In genomic region chr20:6576721-6577120, GRCh38 we compare ENCODE assay signal across 23 cellular contexts.
DNase-seq lines count a peak whose midpoint lies in the region; ATAC-seq lines count a peak whose summit lies in the region.
"Had no signal": no experiment of that assay in that cellular context is flagged by ENCODE, and none has a peak within 500 bp of the region (broad histone marks: within the 10 kb centered on the region; RNA-seq: fewer than 3 reads in every experiment).

No MANE protein-coding gene starts in this region.

- no peak overlapping the region for H2BK5ac ChIP-seq in mesenchymal stem cell (ENCODE audit: low read depth, low read length, poor library complexity, severe bottlenecking)

- no peaks in the 10 kb centered on the region for H3K36me3 ChIP-seq in GM23248 (ENCODE audit: low read depth)
- H3K36me3 ChIP-seq in adipocyte (ENCODE audit: control insufficient read depth, insufficient read depth, low read length, severe bottlenecking), result no peaks in the 10 kb centered on the region
- H3K36me3 ChIP-seq in mesenchymal stem cell (ENCODE audit: control insufficient read depth in 1 of 2, insufficient read depth in 2 of 2, low read depth in 1 of 2, low read length in 2 of 2), result no peaks in the 10 kb centered on the region
- H3K36me3 ChIP-seq: BE2C, upper lobe of right lung had no signal

- H3K4ac ChIP-seq in mesenchymal stem cell (ENCODE audit: low read depth in 1 of 2, low read length in 2 of 2), result no peak overlapping the region

- no peak overlapping the region for H3K18ac ChIP-seq in mesenchymal stem cell (ENCODE audit: low read depth in 1 of 2, low read length in 2 of 2)

- H3K79me1 ChIP-seq in mesenchymal stem cell (replicated peaks; ENCODE audit: low read length, poor library complexity, severe bottlenecking), result no peaks in the 10 kb centered on the region

- H3K23ac ChIP-seq in mesenchymal stem cell (ENCODE audit: low read length in 2 of 2), result no peak overlapping the region

- no peak overlapping the region for H3K4me3 ChIP-seq in GM23248
- no peak overlapping the region for H3K4me3 ChIP-seq in adipocyte (ENCODE audit: low read length)
- H3K4me3 ChIP-seq in mesenchymal stem cell (ENCODE audit: insufficient read depth in 1 of 2, low read depth in 1 of 2, low read length in 2 of 2), result no peak overlapping the region
- H3K4me3 ChIP-seq: skin epidermis, upper lobe of right lung had no signal

- H3K9me3 Mint-ChIP-seq in activated naive CD8-positive, alpha-beta T cell treated with anti-CD3 and anti-CD28 coated beads, Interleukin-2, amount 50 U/mL, for 24 hours, result peaks cover 6% of the 10 kb centered on the region
- H3K9me3 Mint-ChIP-seq in T-cell, result peaks cover 0 to 27% (median 4%) of the 10 kb centered on the region in 3 donors

- no peak overlapping the region for H2BK12ac ChIP-seq in mesenchymal stem cell (ENCODE audit: low read length in 2 of 2)

- in situ Hi-C loops in GM23248 (cut with MboI), result no loop called here

- no peak overlapping the region for H3K27ac ChIP-seq in GM23248
- H3K27ac ChIP-seq in mesenchymal stem cell (ENCODE audit: low read length, poor library complexity, severe bottlenecking), result peak overlapping the region; percentile 13
- H3K27ac ChIP-seq: skin epidermis, upper lobe of right lung, VCaP had no signal

- H3K27me3 Mint-ChIP-seq in activated naive CD8-positive, alpha-beta T cell treated with anti-CD3 and anti-CD28 coated beads, Interleukin-2, amount 50 U/mL, for 24 hours, result no peaks in the 10 kb centered on the region
- no peaks in the 10 kb centered on the region for H3K27me3 Mint-ChIP-seq in T-cell

- CTCF ChIA-PET in T-cell (lab: Charles Lee), result no interaction called here

- H3K27me3 ChIP-seq in GM23248 (replicated peaks; ENCODE audit: insufficient read depth) (peaks cover 7% of the 10 kb centered on the region; the same call in 1 of the 2 replicates), adipocyte (replicated peaks; ENCODE audit: control insufficient read depth, insufficient read depth, low read length) (no peaks in the 10 kb centered on the region), mesenchymal stem cell (ENCODE audit: control insufficient read depth in 1 of 2, insufficient read depth in 1 of 2, low read length in 2 of 2) (peaks cover 2 to 6% of the 10 kb centered on the region in 2 experiments)
- H3K27me3 ChIP-seq: BE2C, upper lobe of right lung had no signal

- H4K8ac ChIP-seq in mesenchymal stem cell (ENCODE audit: low read length), result no peak overlapping the region

- no peak overlapping the region for H3K14ac ChIP-seq in mesenchymal stem cell (ENCODE audit: low read length in 2 of 2)

- no peak overlapping the region for H3K27ac Mint-ChIP-seq in activated naive CD8-positive, alpha-beta T cell treated with anti-CD3 and anti-CD28 coated beads, Interleukin-2, amount 50 U/mL, for 24 hours
- no peak overlapping the region for H3K27ac Mint-ChIP-seq in T-cell

- no peak overlapping the region for H3K9ac ChIP-seq in GM23248
- no peak overlapping the region for H3K9ac ChIP-seq in adipocyte (ENCODE audit: low read length)
- no peak overlapping the region for H3K9ac ChIP-seq in mesenchymal stem cell (ENCODE audit: low read length)

- no peaks in the 10 kb centered on the region for H3F3A ChIP-seq in GM23248 (ENCODE audit: insufficient read depth)

- no peaks in the 10 kb centered on the region for H3K4me1 Mint-ChIP-seq in activated naive CD8-positive, alpha-beta T cell treated with anti-CD3 and anti-CD28 coated beads, Interleukin-2, amount 50 U/mL, for 24 hours
- no peaks in the 10 kb centered on the region for H3K4me1 Mint-ChIP-seq in T-cell

- H3K4me2 ChIP-seq in GM23248 (ENCODE audit: unreplicated experiment) (no peak overlapping the region), mesenchymal stem cell (ENCODE audit: low read length, poor library complexity, severe bottlenecking) (no peak overlapping the region)

- DNase-seq in GM23248, result peak; percentile 21
- peak; percentile 82 for DNase-seq in adipocyte (ENCODE audit: low read depth)
- peak; percentile 49 for DNase-seq in fibroblast of gingiva (ENCODE audit: low read depth)
- no peak for DNase-seq in mesenchymal stem cell
- no peak for DNase-seq in amygdala (lab: John Stamatoyannopoulos, UW)
- no peak for DNase-seq in activated naive CD8-positive, alpha-beta T cell treated with anti-CD3 and anti-CD28 coated beads, Interleukin-2, amount 50 U/mL, for 24 hours
- DNase-seq in T-cell, result no peak
- no peak for DNase-seq in NCI-H1694 treated with DMSO at 0.1 percent for 48 hours (lab: John Stamatoyannopoulos, UW)
- DNase-seq: activated CD4-positive, alpha-beta T cell treated with anti-CD3 and anti-CD28 coated beads for 48 hours; activated naive CD4-positive, alpha-beta T cell treated with Interleukin-2 at 50 U/mL for 16 hours; activated T-cell treated with anti-CD3 and anti-CD28 coated beads, Interleukin-2, amount 50 U/mL, for 4 hours; anterior cingulate cortex; BE2C; DMS153; effector CD4-positive, alpha-beta T cell; KG1; NCI-H146; NCI-H2171 treated with DMSO at 0.1 percent for 48 hours; NCI-H526; stimulated activated CD4-positive, alpha-beta T cell treated with anti-CD3 and anti-CD28 coated beads, Interleukin-2, amount 100 ng/mL, for 24 hours; upper lobe of right lung had no signal

- 22 to 36% methylated on average over 3 of the region's 3 CpGs for WGBS in GM23248 (ENCODE audit: low coverage in 1 of 2, low lambda C conversion rate in 2 of 2, missing lambda C conversion rate in 2 of 2), 2 experiments
- 90% methylated on average over 3 of the region's 3 CpGs for WGBS in mesenchymal stem cell

- H2AFZ ChIP-seq in GM23248, result no peak overlapping the region
- no peak overlapping the region for H2AFZ ChIP-seq in mesenchymal stem cell (ENCODE audit: low read depth, low read length)

- H3K9me3 ChIP-seq in GM23248 (ENCODE audit: low read depth), result no peaks in the 10 kb centered on the region
- no peaks in the 10 kb centered on the region for H3K9me3 ChIP-seq in adipocyte (ENCODE audit: control insufficient read depth, low read length)
- H3K9me3 ChIP-seq in mesenchymal stem cell (ENCODE audit: control insufficient read depth, low read length), result no peaks in the 10 kb centered on the region
- H3K9me3 ChIP-seq: BE2C, upper lobe of right lung had no signal

- H3K4me3 Mint-ChIP-seq in activated naive CD8-positive, alpha-beta T cell treated with anti-CD3 and anti-CD28 coated beads, Interleukin-2, amount 50 U/mL, for 24 hours, result no peak overlapping the region
- H3K4me3 Mint-ChIP-seq in T-cell, result no peak overlapping the region
- H3K4me3 Mint-ChIP-seq: activated T-cell treated with anti-CD3 and anti-CD28 coated beads, Interleukin-2, amount 50 U/mL, for 4 hours had no signal

- H3K9me2 ChIP-seq in GM23248 (ENCODE audit: insufficient read depth), result no peaks in the 10 kb centered on the region

- no peaks in the 10 kb centered on the region for H3K36me3 Mint-ChIP-seq in activated naive CD8-positive, alpha-beta T cell treated with anti-CD3 and anti-CD28 coated beads, Interleukin-2, amount 50 U/mL, for 24 hours (ENCODE audit: low read depth)
- H3K36me3 Mint-ChIP-seq in T-cell, result no peaks in the 10 kb centered on the region

- H2BK15ac ChIP-seq in mesenchymal stem cell (ENCODE audit: low read depth, poor library complexity, severe bottlenecking), result no peak overlapping the region

- no peak for ATAC-seq in activated naive CD8-positive, alpha-beta T cell treated with anti-CD3 and anti-CD28 coated beads, Interleukin-2, amount 50 U/mL, for 24 hours
- no peak for ATAC-seq in T-cell (replicated peaks in 1 of 4)
- ATAC-seq: activated T-cell treated with anti-CD3 and anti-CD28 coated beads, Interleukin-2, amount 50 U/mL, for 4 hours; upper lobe of right lung had no signal

- H2AK5ac ChIP-seq in mesenchymal stem cell (ENCODE audit: low read length, severe bottlenecking), result no peak overlapping the region

- no peak overlapping the region for H4K91ac ChIP-seq in mesenchymal stem cell (ENCODE audit: low read length)

- H3K4me1 ChIP-seq in GM23248 (ENCODE audit: insufficient read depth), result peaks cover 7% of the 10 kb centered on the region
- peaks cover 15% of the 10 kb centered on the region for H3K4me1 ChIP-seq in adipocyte (ENCODE audit: control insufficient read depth, insufficient read depth, low read length)
- H3K4me1 ChIP-seq in mesenchymal stem cell (ENCODE audit: control insufficient read depth, insufficient read depth, low read depth, low read length), result no peaks in the 10 kb centered on the region
- H3K4me1 ChIP-seq: BE2C had no signal

- no peaks in the 10 kb centered on the region for H4K20me1 ChIP-seq in GM23248 (ENCODE audit: insufficient read depth)

- H3K79me2 ChIP-seq in GM23248 (ENCODE audit: insufficient read depth), result no peaks in the 10 kb centered on the region

- no peak overlapping the region for H2BK120ac ChIP-seq in mesenchymal stem cell (ENCODE audit: low read depth, low read length)

- POLR2A ChIA-PET in T-cell (lab: Charles Lee), result no interaction called here

Comparison
In these comparisons a context has a peak if more than half of its experiments do, and no peak if none do; other contexts are left out.
1. DNase-seq: peak in GM23248 (single experiment), adipocyte (single experiment) and fibroblast of gingiva (single experiment); none in mesenchymal stem cell (single experiment), amygdala (0 of 56), activated naive CD8-positive, alpha-beta T cell treated with anti-CD3 and anti-CD28 coated beads, Interleukin-2, amount 50 U/mL, for 24 hours (single experiment), T-cell (0 of 34) and NCI-H1694 treated with DMSO at 0.1 percent for 48 hours (single experiment).